Comparison of ENCODE assay signal across 19 cellular contexts in the genomic region with DNA sequence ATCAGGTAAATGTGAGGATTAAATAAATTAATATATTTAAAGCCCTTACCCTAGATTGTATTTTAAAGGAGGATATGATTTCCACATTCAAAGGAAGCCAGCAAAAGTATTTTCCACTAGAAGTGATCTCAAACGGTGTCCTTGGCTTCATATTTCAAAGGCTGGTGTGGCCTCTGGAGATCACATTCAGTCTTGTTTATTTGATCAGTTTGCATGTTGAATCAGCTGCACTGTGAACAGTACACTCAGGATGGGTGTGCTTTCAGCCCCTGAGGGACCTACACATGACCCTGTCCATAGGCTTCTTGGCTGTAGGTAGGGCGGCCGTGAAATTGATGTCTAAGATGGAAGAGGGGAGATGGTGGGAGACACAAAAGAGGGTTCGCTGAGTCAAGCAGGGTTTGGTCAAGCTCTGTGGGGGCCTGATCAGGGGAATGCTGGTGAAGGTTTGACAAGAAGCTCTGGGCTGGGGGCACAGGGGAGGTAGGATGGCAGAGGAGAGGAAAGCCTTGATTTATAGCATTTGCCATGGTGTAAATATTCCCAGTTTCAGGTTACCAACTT. TPM values are rescaled to one million over a fixed set of nuclear protein-coding genes. Genes with fewer than 3 reads are reported as not detected.
A peak's percentile ranks its signal among the peaks of the same experiment; 100 is the strongest.
DNase-seq lines count a peak whose midpoint lies in the region; ATAC-seq and TF ChIP-seq lines count a peak whose summit lies in the region.
"Had no signal": no experiment of that assay in that cellular context is flagged by ENCODE, and none has a peak within 500 bp of the region (broad histone marks: within the 10 kb centered on the region; RNA-seq: fewer than 3 reads in every experiment).

No MANE protein-coding gene starts in this region.

- ATAC-seq in HCT116: no peak
- no peak for ATAC-seq in HG03439 (IDR thresholded peaks at IDR 0.05; ENCODE audit: unreplicated experiment)
- ATAC-seq: activated CD4-positive, alpha-beta T cell treated with anti-CD3 and anti-CD28 coated beads for 36 hours; esophagus mucosa; K562; right cardiac atrium had no signal

- H3K4me2 ChIP-seq in BLaER1 (peak overlapping the region; percentile 74), HCT116 (ENCODE audit: low read length) (no peak overlapping the region)

- H3K4me1 ChIP-seq in BLaER1 (peaks cover 48% of the 10 kb centered on the region), HCT116 (ENCODE audit: control insufficient read depth in 1 of 2, insufficient read depth in 2 of 2, low read length in 2 of 2) (no peaks in the 10 kb centered on the region; a peak in 1 of 4 replicates)

- no peaks in the 10 kb centered on the region for H3K36me3 ChIP-seq in BLaER1
- H3K36me3 ChIP-seq in HCT116 (ENCODE audit: control insufficient read depth in 1 of 2, insufficient read depth in 2 of 2, low read length in 2 of 2): no peaks in the 10 kb centered on the region
- H3K36me3 ChIP-seq: cardiac muscle cell, neutrophil had no signal

- no peak overlapping the region for H3K9ac ChIP-seq in BLaER1
- no peak overlapping the region for H3K9ac ChIP-seq in HCT116 (ENCODE audit: low read length)

- H3K27me3 ChIP-seq in BLaER1 (no peaks in the 10 kb centered on the region), HCT116 (ENCODE audit: insufficient read depth, low read length) (no peaks in the 10 kb centered on the region)
- H3K27me3 ChIP-seq: cardiac muscle cell had no signal

- H2AFZ ChIP-seq in HCT116 (ENCODE audit: low read depth, low read length, poor library complexity, severe bottlenecking): no peak overlapping the region

- H4K20me1 ChIP-seq in BLaER1 (no peaks in the 10 kb centered on the region), HCT116 (ENCODE audit: insufficient read depth) (no peaks in the 10 kb centered on the region)

- H3K9me3 ChIP-seq in BLaER1 (no peaks in the 10 kb centered on the region), HCT116 (ENCODE audit: control insufficient read depth in 1 of 2, insufficient read depth in 1 of 2, low read depth in 1 of 2, low read length in 2 of 2) (no peaks in the 10 kb centered on the region)
- H3K9me3 ChIP-seq: neutrophil had no signal

- intact Hi-C loops in HCT116 (cut with micrococcal nuclease): no loop called here

- no peak for DNase-seq in HCT116 (ENCODE audit: low read depth, low spot score)
- peak; percentile 71 for DNase-seq in NCI-H69 (lab: John Stamatoyannopoulos, UW)
- peak; percentile 46 for DNase-seq in islet precursor cell
- DNase-seq in T-helper 9 cell: no peak
- no peak for DNase-seq in T-helper 1 cell
- DNase-seq in AG08395 (ENCODE audit: low spot score): no peak
- DNase-seq: activated CD4-positive, alpha-beta T cell treated with anti-CD3 and anti-CD28 coated beads for 36 hours; activated effector memory CD4-positive, alpha-beta T cell treated with anti-CD3 and anti-CD28 coated beads, Interleukin-2, amount 50 U/mL, for 16 hours; CD4-positive, alpha-beta memory T cell; EL; NCI-H2171; right cardiac atrium had no signal

- H3K27ac ChIP-seq in BLaER1 (no peak overlapping the region), HCT116 (ENCODE audit: low read depth, low read length) (no peak overlapping the region)
- H3K27ac ChIP-seq: cardiac muscle cell, neutrophil had no signal

- no peaks in the 10 kb centered on the region for H3K9me2 ChIP-seq in HCT116 (ENCODE audit: insufficient read depth)

- TF ChIP-seq RAD21 in HCT116 (IDR thresholded peaks at IDR 0.05; ENCODE audit: low read depth): no peak

- POLR2A ChIA-PET in HCT116 (lab: Charles Lee): no interaction called here

- no peak overlapping the region for H3K4me3 ChIP-seq in BLaER1
- no peak overlapping the region for H3K4me3 ChIP-seq in HCT116 (replicated peaks in 1 of 2; ENCODE audit: low read depth in 1 of 2, low read length in 2 of 2)
- H3K4me3 ChIP-seq: cardiac muscle cell, K562 had no signal

- CTCF ChIA-PET in HCT116 (lab: Charles Lee): no interaction called here

- no peak for TF ChIP-seq POLR2A in HCT116 (IDR thresholded peaks at IDR 0.05; ENCODE audit: borderline replicate concordance, extremely low read depth, insufficient read depth, insufficient read length)

- BruUV-seq in HCT116 (replicated peaks; lab: Mats Ljungman, UMichigan): no TSS peak

- H3K79me2 ChIP-seq in HCT116 (ENCODE audit: insufficient read depth, low read length): no peaks in the 10 kb centered on the region

- no peak for TF ChIP-seq CTCF in HCT116 (IDR thresholded peaks at IDR 0.05 in 2 of 3, conservative IDR thresholded peaks at IDR 0.05 in 1 of 3; ENCODE audit: borderline replicate concordance in 1 of 3, insufficient read depth in 1 of 3, low read depth in 2 of 3, low read length in 2 of 3)

- RAD21 ChIA-PET in HCT116 (lab: Charles Lee; ENCODE audit: low non-redundant PET in 1 of 2, low total read pairs in 2 of 2, uncharacterized antibody in 2 of 2, unreplicated experiment in 2 of 2): no interaction called here

TF ChIP-seq in HCT116, 20 proteins besides CTCF, POLR2A, EP300 and RAD21:
- no peak for TF ChIP-seq CBX3 (IDR thresholded peaks at IDR 0.05; ENCODE audit: low read depth)
- TF ChIP-seq CEBPB (IDR thresholded peaks at IDR 0.05; ENCODE audit: low read depth): no peak
- no peak for TF ChIP-seq SIN3A (IDR thresholded peaks at IDR 0.05; ENCODE audit: low read depth)
- TF ChIP-seq TCF7L2 (IDR thresholded peaks at IDR 0.05; ENCODE audit: borderline replicate concordance, extremely low read depth, insufficient read depth, insufficient read length): peak; percentile 88
- TF ChIP-seq SP1 (IDR thresholded peaks at IDR 0.05; ENCODE audit: low read depth): no peak
- TF ChIP-seq EGR1 (IDR thresholded peaks at IDR 0.05; ENCODE audit: low read depth): no peak

RNA-seq across cellular contexts. Expression of a gene that starts 21.9 kb away (rescaled TPM):
- total RNA-seq in HCT116 (2021; ENCODE audit: unreplicated experiment): 0.12 TPM
- polyA plus RNA-seq in HCT116 (2012): 0.01 TPM in 1 of 2 replicates, not detected in the other
- total RNA-seq: activated CD4-positive, alpha-beta T cell treated with anti-CD3 and anti-CD28 coated beads for 36 hours; cardiac muscle cell; CD4-positive, alpha-beta memory T cell; esophagus mucosa; lower leg skin had no signal
- polyA plus RNA-seq: cardiac muscle cell; CD4-positive, alpha-beta memory T cell; K562 had no signal

RNA-seq across cellular contexts. Expression of a gene that starts 44.6 kb away (rescaled TPM):
- 0.76 TPM for total RNA-seq in HCT116 (2021; ENCODE audit: unreplicated experiment)
- polyA plus RNA-seq in HCT116 (2012): 0.16 and 0.24 TPM in 2 replicates
- polyA plus RNA-seq: CD4-positive, alpha-beta memory T cell had no signal

RNA-seq across cellular contexts. Expression of a gene that starts 49.5 kb away (rescaled TPM):
- 71.2 TPM for total RNA-seq in HCT116 (2021; ENCODE audit: unreplicated experiment)
- 31.4 and 58.3 TPM in 2 replicates for polyA plus RNA-seq in HCT116 (2012)

RNA-seq across cellular contexts. Expression of a gene that starts 52.1 kb away (rescaled TPM):
- not detected for total RNA-seq in HCT116 (2021; ENCODE audit: unreplicated experiment)
- polyA plus RNA-seq in HCT116 (2012): not detected in 2 replicates

Comparison
In these comparisons a context has a peak if more than half of its experiments do, and no peak if none do; other contexts are left out.
1. DNase-seq: peak in NCI-H69 (single experiment) and islet precursor cell (single experiment); none in HCT116 (single experiment), T-helper 9 cell (single experiment), T-helper 1 cell (0 of 5) and AG08395 (single experiment).